22 cellular contexts compared by ENCODE assay signal in the genomic region with DNA sequence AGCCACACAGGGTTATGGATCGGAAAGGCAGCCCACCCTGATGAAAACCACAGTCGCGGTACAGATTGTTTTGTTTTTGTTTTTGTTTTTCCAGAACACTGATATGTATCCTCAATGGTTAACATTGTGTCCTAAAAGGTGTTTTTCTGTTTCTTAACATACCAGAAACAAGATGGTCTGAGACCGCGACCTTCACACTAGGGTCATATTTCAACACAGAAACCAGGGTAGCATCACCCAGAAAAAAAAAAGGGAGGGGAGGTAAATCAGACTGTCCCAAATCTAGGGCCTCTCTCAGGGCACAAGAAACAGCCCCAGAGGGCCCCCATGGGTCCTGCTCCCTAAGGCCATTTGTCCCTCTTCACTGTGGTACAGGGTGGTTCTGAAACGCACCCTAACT.
"Had no signal": no experiment of that assay in that cellular context is flagged by ENCODE, and none has a peak within 500 bp of the region (broad histone marks: within the 10 kb centered on the region; RNA-seq: fewer than 3 reads in every experiment).

No MANE protein-coding gene starts in this region.

- ATAC-seq: left colon; left lung; natural killer cell treated with Interleukin-12 subunit alpha and Interleukin-12 subunit beta and Interleukin-15 and Interleukin-18, amount 100 ng/mL, for 72 hours; stimulated activated effector memory CD8-positive, alpha-beta T cell treated with anti-CD3 and anti-CD28 coated beads, Interleukin-12 subunit alpha, Interleukin-12 subunit beta, amount 100 ng/mL, for 72 hours had no signal

- H2AFZ ChIP-seq: hepatocyte had no signal

- H3K27ac ChIP-seq: hepatocyte, left lung, right atrium auricular region, spleen, thyroid gland, upper lobe of left lung, vagina had no signal

- FAIRE-seq: keratinocyte, small intestine had no signal

- H3K27me3 ChIP-seq: hepatocyte, left lung, ovary, right atrium auricular region, sigmoid colon, spleen, testis, thyroid gland, transverse colon, upper lobe of left lung, vagina had no signal

- H3K9me3 ChIP-seq: left lung, ovary, right atrium auricular region, sigmoid colon, spleen, testis, thyroid gland, transverse colon, upper lobe of left lung, vagina had no signal

- H3K36me3 ChIP-seq: left lung, ovary, right atrium auricular region, sigmoid colon, thyroid gland, transverse colon, upper lobe of left lung, vagina had no signal

- DNase-seq: kidney glomerular epithelial cell; left colon; left lung; mesendoderm; naive B cell; sigmoid colon; small intestine; spleen; stimulated activated CD4-positive, alpha-beta T cell treated with anti-CD3 and anti-CD28 coated beads, Interleukin-4, amount 100 ng/mL, for 24 hours; stimulated activated naive CD4-positive, alpha-beta T cell; thyroid gland; transverse colon; upper lobe of left lung had no signal

- H3K4me3 ChIP-seq: hepatocyte, left lung, lung, ovary, right atrium auricular region, sigmoid colon, spleen, testis, thyroid gland, transverse colon, upper lobe of left lung, vagina had no signal

- H3K4me2 ChIP-seq: hepatocyte had no signal
